ENCODE assay signal across 8 cellular contexts in the genomic region with DNA sequence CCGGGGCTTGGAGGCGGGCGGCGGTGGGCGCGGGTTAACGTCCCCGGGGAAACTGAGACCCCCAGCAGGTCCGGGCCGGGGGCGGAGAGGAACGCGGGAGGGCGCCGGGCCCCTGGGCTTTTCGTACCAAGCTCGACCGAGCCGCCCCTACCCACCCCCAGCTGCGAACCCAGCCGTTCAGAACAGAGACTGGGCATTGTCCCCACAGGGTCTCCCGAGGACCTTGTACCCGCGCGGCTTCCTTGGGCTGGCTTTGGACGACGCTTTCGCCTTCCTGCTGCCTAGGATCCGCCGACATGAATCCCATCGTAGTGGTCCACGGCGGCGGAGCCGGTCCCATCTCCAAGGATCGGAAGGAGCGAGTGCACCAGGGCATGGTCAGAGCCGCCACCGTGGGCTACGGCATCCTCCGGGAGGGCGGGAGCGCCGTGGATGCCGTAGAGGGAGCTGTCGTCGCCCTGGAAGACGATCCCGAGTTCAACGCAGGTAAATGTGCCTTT. TPM values are rescaled to one million over a fixed set of nuclear protein-coding genes. Genes with fewer than 3 reads are reported as not detected.
A peak's percentile ranks its signal among the peaks of the same experiment; 100 is the strongest.
DNase-seq lines count a peak whose midpoint lies in the region; ATAC-seq and TF ChIP-seq lines count a peak whose summit lies in the region.

No MANE protein-coding gene starts in this region.

- H3K4me3 ChIP-seq in brain microvascular endothelial cell (ENCODE audit: low read depth, low read length) (peak overlapping the region; percentile 59), kidney epithelial cell (ENCODE audit: low read depth, low read length) (peak overlapping the region; percentile 71)

- H3K27ac Mint-ChIP-seq in stimulated activated effector memory CD8-positive, alpha-beta T cell treated with anti-CD3 and anti-CD28 coated beads, Interleukin-12 subunit alpha, Interleukin-12 subunit beta, amount 100 ng/mL, for 72 hours, result peak overlapping the region; percentile 70

- H3K9me3 Mint-ChIP-seq in stimulated activated effector memory CD8-positive, alpha-beta T cell treated with anti-CD3 and anti-CD28 coated beads, Interleukin-12 subunit alpha, Interleukin-12 subunit beta, amount 100 ng/mL, for 72 hours, result no peaks in the 10 kb centered on the region

- H3K36me3 ChIP-seq in brain microvascular endothelial cell (replicated peaks), result no peaks in the 10 kb centered on the region
- no peaks in the 10 kb centered on the region for H3K36me3 ChIP-seq in kidney epithelial cell (ENCODE audit: control insufficient read depth, insufficient read depth, low read length)

- in situ Hi-C loops in brain microvascular endothelial cell (cut with HindIII; ENCODE audit: low pct_ligation_motif_present, low sequenced_read_pairs), result no loop called here

- H3K27me3 ChIP-seq in brain microvascular endothelial cell (replicated peaks), result no peaks in the 10 kb centered on the region
- no peaks in the 10 kb centered on the region for H3K27me3 ChIP-seq in kidney epithelial cell (ENCODE audit: control insufficient read depth, insufficient read depth, low read length)

- peak overlapping the region; percentile 80 for H3K4me3 Mint-ChIP-seq in stimulated activated effector memory CD8-positive, alpha-beta T cell treated with anti-CD3 and anti-CD28 coated beads, Interleukin-12 subunit alpha, Interleukin-12 subunit beta, amount 100 ng/mL, for 72 hours

- H3K36me3 Mint-ChIP-seq in stimulated activated effector memory CD8-positive, alpha-beta T cell treated with anti-CD3 and anti-CD28 coated beads, Interleukin-12 subunit alpha, Interleukin-12 subunit beta, amount 100 ng/mL, for 72 hours, result no peaks in the 10 kb centered on the region

- peak; percentile 54 for ATAC-seq in stimulated activated effector memory CD8-positive, alpha-beta T cell treated with anti-CD3 and anti-CD28 coated beads, Interleukin-12 subunit alpha, Interleukin-12 subunit beta, amount 100 ng/mL, for 72 hours

- H3K4me1 Mint-ChIP-seq in stimulated activated effector memory CD8-positive, alpha-beta T cell treated with anti-CD3 and anti-CD28 coated beads, Interleukin-12 subunit alpha, Interleukin-12 subunit beta, amount 100 ng/mL, for 72 hours, result peaks cover 16% of the 10 kb centered on the region

- DNase-seq in stimulated activated CD4-positive, alpha-beta T cell treated with anti-CD3 and anti-CD28 coated beads, Interleukin-12 subunit alpha, Interleukin-12 subunit beta, amount 100 ng/mL, for 4 hours, result peak; percentile 16
- no peak for DNase-seq in stimulated activated CD4-positive, alpha-beta T cell treated with anti-CD3 and anti-CD28 coated beads, Interleukin-1b, Interleukin-23, amount 100 ng/mL, for 48 hours
- DNase-seq in NCI-H748 (lab: John Stamatoyannopoulos, UW; ENCODE audit: unreplicated experiment), result peak; percentile 63
- no peak for DNase-seq in brain microvascular endothelial cell
- no peak for DNase-seq in kidney epithelial cell (ENCODE audit: low read depth)
- DNase-seq in stimulated activated effector memory CD8-positive, alpha-beta T cell treated with anti-CD3 and anti-CD28 coated beads, Interleukin-12 subunit alpha, Interleukin-12 subunit beta, amount 100 ng/mL, for 72 hours (ENCODE audit: low spot score in 2 of 2), result peak in 1 of 2 donors; percentile 61
- no peak for DNase-seq in T-helper 9 cell
- DNase-seq in GM20000 (ENCODE audit: low spot score), result no peak

- H3K27ac ChIP-seq in brain microvascular endothelial cell, result no peak overlapping the region

- TF ChIP-seq CTCF in brain microvascular endothelial cell (IDR thresholded peaks at IDR 0.05; ENCODE audit: low read depth, low read length, missing control alignments) (peak; percentile 2), kidney epithelial cell (IDR thresholded peaks at IDR 0.05; ENCODE audit: insufficient read depth, low read length, poor library complexity, severe bottlenecking) (no peak), GM20000 (IDR thresholded peaks at IDR 0.05; ENCODE audit: extremely low read depth, missing control alignments) (no peak)

RNA-seq across cellular contexts. Expression of a gene that starts 0.5 kb away (rescaled TPM):
- total RNA-seq in kidney epithelial cell, result 20.3 and 21.7 TPM in 2 replicates

RNA-seq across cellular contexts. Expression of a gene that starts 38.9 kb away (rescaled TPM):
- not detected in 2 replicates for total RNA-seq in kidney epithelial cell

Comparison
In these comparisons a context has a peak if more than half of its experiments do, and no peak if none do; other contexts are left out.
1. DNase-seq: peak in stimulated activated CD4-positive, alpha-beta T cell treated with anti-CD3 and anti-CD28 coated beads, Interleukin-12 subunit alpha, Interleukin-12 subunit beta, amount 100 ng/mL, for 4 hours (single experiment) and NCI-H748 (single experiment); none in stimulated activated CD4-positive, alpha-beta T cell treated with anti-CD3 and anti-CD28 coated beads, Interleukin-1b, Interleukin-23, amount 100 ng/mL, for 48 hours (single experiment), brain microvascular endothelial cell (single experiment), kidney epithelial cell (single experiment), T-helper 9 cell (single experiment) and GM20000 (single experiment).